In genomic region chr4:6090936-6091335, GRCh38 we compare ENCODE assay signal across 30 cellular contexts.
"Had no signal": no experiment of that assay in that cellular context is flagged by ENCODE, and none has a peak within 500 bp of the region (broad histone marks: within the 10 kb centered on the region; RNA-seq: fewer than 3 reads in every experiment).

No MANE protein-coding gene starts in this region.

- H3K36me3 Mint-ChIP-seq: memory B cell had no signal

- H3K27me3 Mint-ChIP-seq: stimulated activated naive CD8-positive, alpha-beta T cell treated with anti-CD3 and anti-CD28 coated beads, Interleukin-15, Interleukin-2, amounts not matched to agents 100 ng/mL and 50 ng/mL, for 24 hours had no signal

- H3K4me3 Mint-ChIP-seq: immature natural killer cell; memory B cell; naive thymus-derived CD4-positive, alpha-beta T cell; natural killer cell treated with Interleukin-12 subunit alpha and Interleukin-12 subunit beta and Interleukin-15 and Interleukin-18, amount 100 ng/mL, for 72 hours; neural crest cell; stimulated activated effector memory CD8-positive, alpha-beta T cell treated with anti-CD3 and anti-CD28 coated beads, Interleukin-12 subunit alpha, Interleukin-12 subunit beta, amount 100 ng/mL, for 72 hours; stimulated activated naive CD8-positive, alpha-beta T cell treated with anti-CD3 and anti-CD28 coated beads, Interleukin-15, Interleukin-2, amounts not matched to agents 100 ng/mL and 50 ng/mL, for 24 hours had no signal

- H3K36me3 ChIP-seq: heart left ventricle, left lung, right atrium auricular region, suprapubic skin, thoracic aorta, tibial artery, upper lobe of right lung had no signal

- H3K79me2 ChIP-seq: parathyroid adenoma had no signal

- DNase-seq: heart left ventricle; hypothalamus; immature natural killer cell; kidney; left colon; left lung; midbrain; mucosa of descending colon; naive thymus-derived CD4-positive, alpha-beta T cell; psoas muscle; stimulated activated CD4-positive, alpha-beta T cell treated with anti-CD3 and anti-CD28 coated beads, Interleukin-12 subunit alpha, Interleukin-12 subunit beta, amount 100 ng/mL, for 4 hours; stimulated activated CD4-positive, alpha-beta T cell treated with anti-CD3 and anti-CD28 coated beads, Interleukin-15, amount 100 ng/mL, for 24 hours; stimulated activated CD4-positive, alpha-beta T cell treated with anti-CD3 and anti-CD28 coated beads, Interleukin-2, amount 100 ng/mL, for 24 hours; stimulated activated CD4-positive, alpha-beta T cell treated with anti-CD3 and anti-CD28 coated beads, Interleukin-4, amount 100 ng/mL, for 1 hour; stimulated activated naive CD4-positive, alpha-beta T cell; trophoblast cell; upper lobe of right lung had no signal

- H3K9me3 Mint-ChIP-seq: immature natural killer cell; natural killer cell treated with Interleukin-12 subunit alpha and Interleukin-12 subunit beta and Interleukin-15 and Interleukin-18, amount 100 ng/mL, for 72 hours; neural crest cell; stimulated activated effector memory CD8-positive, alpha-beta T cell treated with anti-CD3 and anti-CD28 coated beads, Interleukin-12 subunit alpha, Interleukin-12 subunit beta, amount 100 ng/mL, for 72 hours; stimulated activated naive CD8-positive, alpha-beta T cell treated with anti-CD3 and anti-CD28 coated beads, Interleukin-15, Interleukin-2, amounts not matched to agents 100 ng/mL and 50 ng/mL, for 24 hours had no signal

- H3K4me1 Mint-ChIP-seq: memory B cell had no signal

- H3K9ac ChIP-seq: parathyroid adenoma had no signal

- H2AFZ ChIP-seq: parathyroid adenoma had no signal

- H3K27ac ChIP-seq: heart left ventricle, left lung, parathyroid adenoma, psoas muscle, right atrium auricular region, skin epidermis, suprapubic skin, thoracic aorta, tibial artery, upper lobe of right lung had no signal

- H3K9me3 ChIP-seq: heart left ventricle, left lung, mucosa of descending colon, psoas muscle, right atrium auricular region, suprapubic skin, thoracic aorta, tibial artery, upper lobe of right lung had no signal

- ATAC-seq: heart left ventricle; left colon; left lung; mucosa of descending colon; naive thymus-derived CD4-positive, alpha-beta T cell; natural killer cell treated with Interleukin-12 subunit alpha and Interleukin-12 subunit beta and Interleukin-15 and Interleukin-18, amount 100 ng/mL, for 72 hours; psoas muscle; sciatic nerve; stimulated activated effector memory CD8-positive, alpha-beta T cell treated with anti-CD3 and anti-CD28 coated beads, Interleukin-12 subunit alpha, Interleukin-12 subunit beta, amount 100 ng/mL, for 72 hours; upper lobe of right lung had no signal

- H3K4me3 ChIP-seq: heart left ventricle, left lung, lung, mucosa of descending colon, psoas muscle, right atrium auricular region, skin epidermis, suprapubic skin, thoracic aorta, tibial artery, upper lobe of right lung had no signal

- H3K27ac Mint-ChIP-seq: immature natural killer cell; memory B cell; naive thymus-derived CD4-positive, alpha-beta T cell; natural killer cell treated with Interleukin-12 subunit alpha and Interleukin-12 subunit beta and Interleukin-15 and Interleukin-18, amount 100 ng/mL, for 72 hours; stimulated activated effector memory CD8-positive, alpha-beta T cell treated with anti-CD3 and anti-CD28 coated beads, Interleukin-12 subunit alpha, Interleukin-12 subunit beta, amount 100 ng/mL, for 72 hours; stimulated activated naive CD8-positive, alpha-beta T cell treated with anti-CD3 and anti-CD28 coated beads, Interleukin-15, Interleukin-2, amounts not matched to agents 100 ng/mL and 50 ng/mL, for 24 hours had no signal

- H3K27me3 ChIP-seq: left lung, right atrium auricular region, upper lobe of right lung had no signal
